11 cellular contexts compared by ENCODE assay signal in the genomic region with DNA sequence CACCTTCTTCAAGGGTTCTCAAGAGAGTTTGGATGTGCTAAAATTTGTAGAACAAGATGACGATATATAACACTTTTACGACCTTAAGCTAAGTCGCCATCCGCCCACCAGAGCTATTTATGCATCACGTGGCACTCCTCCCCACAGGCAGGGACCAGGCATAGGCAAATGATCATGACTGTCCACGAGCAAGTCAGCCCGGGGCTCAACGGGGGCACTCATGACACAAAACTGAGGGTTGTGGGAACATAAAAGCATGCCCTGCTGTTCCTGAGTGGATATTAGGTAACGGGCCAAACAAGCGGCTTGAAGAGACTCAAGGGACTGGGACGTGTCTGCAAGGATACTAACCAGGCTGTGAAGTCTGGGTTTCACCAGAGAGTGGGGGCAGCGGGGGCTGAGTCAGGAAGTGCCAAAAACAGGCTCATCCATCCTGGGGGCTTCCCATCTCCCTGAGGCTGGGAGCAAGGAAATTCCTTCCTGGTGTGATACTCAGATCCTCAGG. TPM values are rescaled to one million over a fixed set of nuclear protein-coding genes. Genes with fewer than 3 reads are reported as not detected.
DNase-seq lines count a peak whose midpoint lies in the region; ATAC-seq, FAIRE-seq and TF ChIP-seq lines count a peak whose summit lies in the region.
"Had no signal": no experiment of that assay in that cellular context is flagged by ENCODE, and none has a peak within 500 bp of the region (broad histone marks: within the 10 kb centered on the region; RNA-seq: fewer than 3 reads in every experiment).

No MANE protein-coding gene starts in this region.

- H3K9me3 ChIP-seq in GM23248 (ENCODE audit: low read depth), result no peaks in the 10 kb centered on the region
- H3K9me3 ChIP-seq in kidney (ENCODE audit: control insufficient read depth in 1 of 2, low read length in 2 of 2), result no peaks in the 10 kb centered on the region

- no peaks in the 10 kb centered on the region for H3K36me3 ChIP-seq in GM23248 (ENCODE audit: low read depth)
- no peaks in the 10 kb centered on the region for H3K36me3 ChIP-seq in kidney (ENCODE audit: control insufficient read depth in 1 of 2, insufficient read depth in 2 of 2, low read length in 2 of 2)

- H3K4me1 ChIP-seq in GM23248 (ENCODE audit: insufficient read depth) (peaks cover 14% of the 10 kb centered on the region), kidney (ENCODE audit: control insufficient read depth in 1 of 2, insufficient read depth in 1 of 2, low read depth in 1 of 2, low read length in 2 of 2) (peaks cover 0 to 5% of the 10 kb centered on the region in 2 donors)

- peaks cover 18% of the 10 kb centered on the region for H3K27me3 ChIP-seq in GM23248 (replicated peaks; ENCODE audit: insufficient read depth)

- peak overlapping the region; percentile 84 for H3K4me2 ChIP-seq in GM23248 (ENCODE audit: unreplicated experiment)

- TF ChIP-seq CTCF in kidney (IDR thresholded peaks at IDR 0.05; ENCODE audit: borderline replicate concordance, extremely low read depth, insufficient read depth) (no peak), GM10266 (IDR thresholded peaks at IDR 0.05; ENCODE audit: control insufficient read depth, insufficient read depth, low read depth, missing control alignments) (no peak)

- in situ Hi-C loops in GM23248 (cut with MboI), result no loop called here

- H2AFZ ChIP-seq in GM23248, result peak overlapping the region; percentile 77

- peak overlapping the region; percentile 57 for H3K4me3 ChIP-seq in GM23248
- H3K4me3 ChIP-seq in kidney (ENCODE audit: low read length in 2 of 2), result peak overlapping the region; percentile 26 to 47
- peak overlapping the region in 2 of 7 experiments; percentile 0 to 17 for H3K4me3 ChIP-seq in skin epidermis

- H3K79me2 ChIP-seq in GM23248 (ENCODE audit: insufficient read depth), result no peaks in the 10 kb centered on the region

- ATAC-seq in HG02970 (IDR thresholded peaks at IDR 0.05; ENCODE audit: low FRiP score, unreplicated experiment), result no peak

- H3K9ac ChIP-seq in GM23248 (peak overlapping the region; percentile 29; the same call in 1 of the 2 replicates), kidney (ENCODE audit: low read length in 2 of 2) (no peak overlapping the region)

- H3F3A ChIP-seq in GM23248 (ENCODE audit: insufficient read depth), result no peaks in the 10 kb centered on the region

- WGBS in GM23248 (ENCODE audit: low coverage in 1 of 2, low lambda C conversion rate in 2 of 2, missing lambda C conversion rate in 2 of 2), 2 experiments, result 0 to 2% methylated on average over 12 of the region's 12 CpGs

- FAIRE-seq in kidney (lab: Jason Lieb, UNC), result no peak

- H3K27ac ChIP-seq in GM23248, result no peak overlapping the region
- H3K27ac ChIP-seq in angular gyrus (ENCODE audit: low read depth, low read length), result peak overlapping the region; percentile 95
- H3K27ac ChIP-seq in kidney (ENCODE audit: low read depth in 2 of 2, low read length in 2 of 2), result no peak overlapping the region
- H3K27ac ChIP-seq in skin epidermis, result peak overlapping the region in 13 of 21 experiments; percentile 0 to 80 (median 62)

- intact Hi-C loops in kidney (cut with DNase I), result no loop called here

- H3K9me2 ChIP-seq in GM23248 (ENCODE audit: insufficient read depth), result no peaks in the 10 kb centered on the region

- H4K20me1 ChIP-seq in GM23248 (ENCODE audit: insufficient read depth), result no peaks in the 10 kb centered on the region

- DNase-seq in GM23248 (peak; percentile 76), kidney (no peak), T-helper 2 cell (no peak), GM10266 (ENCODE audit: extremely low spot score) (no peak), T-helper 1 cell (no peak)
- DNase-seq: activated T-cell treated with anti-CD3 and anti-CD28 coated beads for 4 hours, DND-41, SW 1271 had no signal

RNA-seq across cellular contexts. Expression of a gene that starts 58.1 kb away (rescaled TPM):
- not detected in 2 replicates for total RNA-seq in GM23248 (2014; rRNA removed; shearing (Covaris generic))
- polyA plus RNA-seq in GM23248 (2016; fragmentation: Nextera tagmentation; extraction: Ambion mirVana) (0.23 TPM in 1 of 2 replicates, not detected in the other), kidney (ENCODE audit: insufficient read depth, low read depth, low replicate concordance) (not detected)
- 0.44 TPM for total RNA-seq in kidney

RNA-seq across cellular contexts. Expression of a gene that starts 58.4 kb away (rescaled TPM):
- total RNA-seq in GM23248 (2014; rRNA removed; shearing (Covaris generic)), result 21.0 and 24.3 TPM in 2 replicates
- polyA plus RNA-seq in GM23248 (2016; fragmentation: Nextera tagmentation; extraction: Ambion mirVana) (5.1 and 5.5 TPM in 2 replicates), kidney (ENCODE audit: insufficient read depth, low read depth, low replicate concordance) (11.1 TPM)
- total RNA-seq in kidney, result 44.6 TPM

Comparison
In these comparisons a context has a peak if more than half of its experiments do, and no peak if none do; other contexts are left out.
1. H3K27ac ChIP-seq: peak in angular gyrus (single experiment) and skin epidermis (13 of 21); none in GM23248 (single experiment) and kidney (0 of 2).